ENCODE assay signal across 1 cellular context in genomic region chr19:4374451-4375163, GRCh38.
TF ChIP-seq lines count a peak whose summit lies in the region.

No MANE protein-coding gene starts in this region.

TF ChIP-seq in HepG2, 621 proteins besides CTCF, POLR2A, EP300 and RAD21 (continued from another document and continues in another):
- TF ChIP-seq TFDP1 (CRISPR knock-in tag; IDR thresholded peaks at IDR 0.05; ENCODE audit: borderline replicate concordance) (peak; percentile 85), NFKB2 (CRISPR knock-in tag; IDR thresholded peaks at IDR 0.05; ENCODE audit: borderline replicate concordance) (0 out of 2 replicates have a peak, but pooled peaks have one; percentile 72), SMARCC2 (IDR thresholded peaks at IDR 0.05) (no peak), BCLAF1 (IDR thresholded peaks at IDR 0.05) (no peak), ZBTB38 (CRISPR knock-in tag; IDR thresholded peaks at IDR 0.05) (peak; percentile 99), JUND (CRISPR knock-in tag; IDR thresholded peaks at IDR 0.05) (peak; percentile 94), PAF1 (CRISPR knock-in tag; IDR thresholded peaks at IDR 0.05) (no peak), ZBTB2 (CRISPR knock-in tag; IDR thresholded peaks at IDR 0.05; ENCODE audit: low read depth) (no peak), ZBTB44 (CRISPR knock-in tag; IDR thresholded peaks at IDR 0.05) (no peak), GTF3A (CRISPR knock-in tag; conservative IDR thresholded peaks at IDR 0.05) (0 out of 2 replicates have a peak, but pooled peaks have one; percentile 69), ZNF839 (CRISPR knock-in tag; IDR thresholded peaks at IDR 0.05; ENCODE audit: borderline replicate concordance) (no peak), STAT5B (CRISPR knock-in tag; IDR thresholded peaks at IDR 0.05) (no peak), MEIS2 (CRISPR knock-in tag; IDR thresholded peaks at IDR 0.05) (peak; percentile 24; the same call in 1 of the 2 replicates), SYNCRIP (IDR thresholded peaks at IDR 0.05; ENCODE audit: insufficient read depth, low read depth, low read length) (no peak), SAFB2 (CRISPR knock-in tag; IDR thresholded peaks at IDR 0.05; ENCODE audit: borderline replicate concordance, low read depth) (no peak), NFE2 (CRISPR knock-in tag; IDR thresholded peaks at IDR 0.05) (peak; percentile 99), ZNF276 (CRISPR knock-in tag; IDR thresholded peaks at IDR 0.05; ENCODE audit: low read depth) (peak; percentile 65; the same call in 1 of the 2 replicates), ZBTB26 (CRISPR knock-in tag; IDR thresholded peaks at IDR 0.05; ENCODE audit: borderline replicate concordance) (peak; percentile 74; the same call in 1 of the 2 replicates), TAF15 (IDR thresholded peaks at IDR 0.05; ENCODE audit: low read depth, low read length, poor library complexity, severe bottlenecking) (peak; percentile 41), ZNF451 (CRISPR knock-in tag; IDR thresholded peaks at IDR 0.05) (no peak), TRIM22 (IDR thresholded peaks at IDR 0.05) (no peak), MNT (IDR thresholded peaks at IDR 0.05) (peak; percentile 76; the same call in 1 of the 2 replicates), HCFC1 (IDR thresholded peaks at IDR 0.05; ENCODE audit: low read depth, low read length) (no peak), ZNF609 (CRISPR knock-in tag; IDR thresholded peaks at IDR 0.05; ENCODE audit: borderline replicate concordance) (peak; percentile 60), U2AF1 (optimal IDR thresholded peaks at IDR 0.05; ENCODE audit: low read depth, low read length) (no peak), CREB1 (IDR thresholded peaks at IDR 0.05) (no peak), CREB1 (CRISPR knock-in tag; IDR thresholded peaks at IDR 0.05) (no peak), ZNF251 (CRISPR knock-in tag; IDR thresholded peaks at IDR 0.05) (no peak), ZNF441 (CRISPR knock-in tag; IDR thresholded peaks at IDR 0.05; ENCODE audit: borderline replicate concordance) (peak; percentile 38; the same call in 1 of the 2 replicates), SKI (IDR thresholded peaks at IDR 0.05; ENCODE audit: partially characterized antibody) (peak; percentile 65), TARDBP (CRISPR knock-in tag; IDR thresholded peaks at IDR 0.05) (peak; percentile 83; the same call in 1 of the 2 replicates), CSRNP2 (CRISPR knock-in tag; conservative IDR thresholded peaks at IDR 0.05; ENCODE audit: low read depth) (no peak), THYN1 (CRISPR knock-in tag; IDR thresholded peaks at IDR 0.05; ENCODE audit: borderline replicate concordance, low read depth) (0 out of 2 replicates have a peak, but pooled peaks have one; percentile 43), KDM1A (CRISPR knock-in tag; IDR thresholded peaks at IDR 0.05) (peak; percentile 73; the same call in 1 of the 2 replicates)
